ENCODE assay signal across 1 cellular context in the genomic region with DNA sequence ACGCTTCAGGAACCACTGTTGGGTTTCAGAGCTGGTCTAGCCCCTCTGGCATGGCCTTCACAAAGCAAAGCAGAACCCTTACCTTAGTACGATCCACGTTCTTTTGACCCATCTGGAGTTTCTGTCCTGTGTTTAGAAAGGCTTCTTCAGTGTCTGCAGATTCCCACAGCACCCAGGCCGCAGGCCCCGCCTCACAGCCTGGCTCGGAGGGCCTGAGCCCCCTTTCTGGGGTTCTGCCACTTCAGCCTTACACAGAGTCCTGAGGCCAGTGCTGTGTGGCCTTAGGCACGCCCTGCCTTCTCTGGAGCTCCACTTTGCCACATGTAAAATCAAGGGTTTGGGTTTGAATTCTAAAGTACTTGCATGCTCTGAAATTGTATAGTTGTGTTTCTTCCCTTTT.
TF ChIP-seq lines count a peak whose summit lies in the region.

No MANE protein-coding gene starts in this region.

TF ChIP-seq in H1, 55 proteins besides CTCF, POLR2A, EP300 and RAD21:
- no peak for TF ChIP-seq SIN3A (conservative IDR thresholded peaks at IDR 0.05 in 1 of 2, IDR thresholded peaks at IDR 0.05 in 1 of 2; ENCODE audit: low read depth in 1 of 2, low read length in 2 of 2)
- no peak for TF ChIP-seq HDAC6 (IDR thresholded peaks at IDR 0.05; ENCODE audit: low read depth, low read length)
- no peak for TF ChIP-seq EZH2 (IDR thresholded peaks at IDR 0.05; ENCODE audit: low read depth, low read length, severe bottlenecking)
- TF ChIP-seq KDM5A (IDR thresholded peaks at IDR 0.05; ENCODE audit: low read length): no peak
- no peak for TF ChIP-seq SP2 (IDR thresholded peaks at IDR 0.05; ENCODE audit: low read length)
- TF ChIP-seq TCF12 (IDR thresholded peaks at IDR 0.05; ENCODE audit: low read depth, low read length): no peak
- TF ChIP-seq CEBPB (IDR thresholded peaks at IDR 0.05; ENCODE audit: low read depth, low read length): no peak
- no peak for TF ChIP-seq MAFK (IDR thresholded peaks at IDR 0.05; ENCODE audit: low read depth, low read length)
- no peak for TF ChIP-seq BRCA1 (IDR thresholded peaks at IDR 0.05; ENCODE audit: low read depth, low read length)
- TF ChIP-seq CHD2 (IDR thresholded peaks at IDR 0.05; ENCODE audit: low read length): no peak
- no peak for TF ChIP-seq SP4 (IDR thresholded peaks at IDR 0.05; ENCODE audit: low read length)
- TF ChIP-seq EGR1 (IDR thresholded peaks at IDR 0.05; ENCODE audit: borderline replicate concordance, low read depth, low read length): no peak
- no peak for TF ChIP-seq JUND (IDR thresholded peaks at IDR 0.05; ENCODE audit: low read length)
- TF ChIP-seq CREB1 (IDR thresholded peaks at IDR 0.05): no peak
- no peak for TF ChIP-seq CHD1 (IDR thresholded peaks at IDR 0.05; ENCODE audit: low read depth, low read length)
